In genomic region chr3:4758957-4759656, GRCh38 we compare ENCODE assay signal across 21 cellular contexts.
DNase-seq lines count a peak whose midpoint lies in the region; ATAC-seq and TF ChIP-seq lines count a peak whose summit lies in the region.
"Had no signal": no experiment of that assay in that cellular context is flagged by ENCODE, and none has a peak within 500 bp of the region (broad histone marks: within the 10 kb centered on the region; RNA-seq: fewer than 3 reads in every experiment).

No MANE protein-coding gene starts in this region.

- H3K9me3 ChIP-seq in vagina, result no peaks in the 10 kb centered on the region
- H3K9me3 ChIP-seq: gastrocnemius medialis, HAP-1, SJCRH30 had no signal

- TF ChIP-seq POLR2A in vagina (IDR thresholded peaks at IDR 0.05), result no peak

- intact Hi-C loops in natural killer cell (cut with micrococcal nuclease), result no loop called here
- intact Hi-C loops in vagina (cut with DNase I), result no loop called here

- H3K36me3 ChIP-seq in vagina, result no peaks in the 10 kb centered on the region
- H3K36me3 ChIP-seq: gastrocnemius medialis, HAP-1, neural progenitor cell, SJCRH30 had no signal

- no peak overlapping the region for H3K4me3 ChIP-seq in vagina
- H3K4me3 ChIP-seq: gastrocnemius medialis, HAP-1, neural progenitor cell, SJCRH30 had no signal

- peaks cover 37 to 47% of the 10 kb centered on the region in 2 donors for H3K4me1 Mint-ChIP-seq in natural killer cell treated with Interleukin-12 subunit alpha and Interleukin-12 subunit beta and Interleukin-15 and Interleukin-18, amount 100 ng/mL, for 72 hours (ENCODE audit: low read depth in 2 of 2)
- H3K4me1 Mint-ChIP-seq in natural killer cell, result peaks cover 44 to 49% of the 10 kb centered on the region in 2 donors
- H3K4me1 Mint-ChIP-seq: brain had no signal

- H3K36me3 Mint-ChIP-seq in natural killer cell treated with Interleukin-12 subunit alpha and Interleukin-12 subunit beta and Interleukin-15 and Interleukin-18, amount 100 ng/mL, for 72 hours, result peaks cover 22% of the 10 kb centered on the region
- H3K36me3 Mint-ChIP-seq in natural killer cell, result peaks cover 6% of the 10 kb centered on the region
- H3K36me3 Mint-ChIP-seq: neural progenitor cell had no signal

- H3K4me3 Mint-ChIP-seq in natural killer cell treated with Interleukin-12 subunit alpha and Interleukin-12 subunit beta and Interleukin-15 and Interleukin-18, amount 100 ng/mL, for 72 hours, result no peak overlapping the region
- H3K4me3 Mint-ChIP-seq in natural killer cell, result no peak overlapping the region
- H3K4me3 Mint-ChIP-seq: activated CD4-positive, alpha-beta T cell treated with anti-CD3 and anti-CD28 coated beads, Interleukin-2, amount 10 ng/mL, durations not matched to agents 24 days and 14 days; activated naive CD8-positive, alpha-beta T cell; brain; neural progenitor cell; stimulated activated naive CD8-positive, alpha-beta T cell treated with anti-CD3 and anti-CD28 coated beads, Interleukin-15, amount 100 ng/mL, for 72 hours had no signal

- no peak for DNase-seq in natural killer cell treated with Interleukin-12 subunit alpha and Interleukin-12 subunit beta and Interleukin-15 and Interleukin-18, amount 100 ng/mL, for 72 hours (ENCODE audit: low spot score)
- DNase-seq in natural killer cell (no peak), SK-N-DZ (ENCODE audit: low spot score) (peak; percentile 11), left kidney (ENCODE audit: low read depth, low spot score) (peak; percentile 38), vagina (ENCODE audit: extremely low spot score in 2 of 2) (no peak), GOT3 (lab: John Stamatoyannopoulos, UW) (no peak), COR-L47 (lab: John Stamatoyannopoulos, UW) (no peak)
- DNase-seq in stimulated activated CD4-positive, alpha-beta T cell treated with anti-CD3 and anti-CD28 coated beads, Interleukin-4, amount 100 ng/mL, for 1 hour, result no peak
- DNase-seq: activated CD4-positive, alpha-beta T cell treated with anti-CD3 and anti-CD28 coated beads, Interleukin-2, amount 10 ng/mL, durations not matched to agents 24 days and 14 days; gastrocnemius medialis; KG1; NCI-H1105 treated with DMSO at 0.1 percent for 48 hours; NCI-H526; PC-3; SJCRH30; stimulated activated naive CD8-positive, alpha-beta T cell treated with anti-CD3 and anti-CD28 coated beads, Interleukin-15, amount 100 ng/mL, for 72 hours had no signal

- H3K27ac Mint-ChIP-seq in natural killer cell treated with Interleukin-12 subunit alpha and Interleukin-12 subunit beta and Interleukin-15 and Interleukin-18, amount 100 ng/mL, for 72 hours, result peak overlapping the region; percentile 57 to 92
- H3K27ac Mint-ChIP-seq in natural killer cell, result peak overlapping the region in 1 of 2 donors; percentile 49
- H3K27ac Mint-ChIP-seq: activated naive CD8-positive, alpha-beta T cell had no signal

- no peak for ATAC-seq in natural killer cell treated with Interleukin-12 subunit alpha and Interleukin-12 subunit beta and Interleukin-15 and Interleukin-18, amount 100 ng/mL, for 72 hours
- ATAC-seq in natural killer cell, result no peak
- ATAC-seq: gastrocnemius medialis; PC-3; stimulated activated naive CD8-positive, alpha-beta T cell treated with anti-CD3 and anti-CD28 coated beads, Interleukin-15, amount 100 ng/mL, for 72 hours had no signal

- peak overlapping the region; percentile 12 for H3K27ac ChIP-seq in vagina
- H3K27ac ChIP-seq: epithelial cell of prostate, gastrocnemius medialis, neural progenitor cell, SJCRH30 had no signal

- no peaks in the 10 kb centered on the region for H3K27me3 ChIP-seq in vagina
- H3K27me3 ChIP-seq: gastrocnemius medialis, neural progenitor cell, SJCRH30 had no signal

- peaks cover 54% of the 10 kb centered on the region for H3K4me1 ChIP-seq in vagina
- H3K4me1 ChIP-seq: HAP-1, neural progenitor cell, SJCRH30 had no signal

- H3K9me3 Mint-ChIP-seq in natural killer cell treated with Interleukin-12 subunit alpha and Interleukin-12 subunit beta and Interleukin-15 and Interleukin-18, amount 100 ng/mL, for 72 hours, result peaks cover 4% of the 10 kb centered on the region
- H3K9me3 Mint-ChIP-seq in natural killer cell, result no peaks in the 10 kb centered on the region

- TF ChIP-seq CTCF in natural killer cell (IDR thresholded peaks at IDR 0.05), result no peak
- no peak for TF ChIP-seq CTCF in vagina (IDR thresholded peaks at IDR 0.05)

- no peaks in the 10 kb centered on the region for H3K27me3 Mint-ChIP-seq in natural killer cell treated with Interleukin-12 subunit alpha and Interleukin-12 subunit beta and Interleukin-15 and Interleukin-18, amount 100 ng/mL, for 72 hours
- H3K27me3 Mint-ChIP-seq in natural killer cell (ENCODE audit: low read depth in 2 of 2), result no peaks in the 10 kb centered on the region
- H3K27me3 Mint-ChIP-seq: activated CD4-positive, alpha-beta T cell treated with anti-CD3 and anti-CD28 coated beads, Interleukin-2, amount 10 ng/mL, durations not matched to agents 24 days and 14 days; activated naive CD8-positive, alpha-beta T cell; stimulated activated naive CD8-positive, alpha-beta T cell treated with anti-CD3 and anti-CD28 coated beads, Interleukin-15, amount 100 ng/mL, for 72 hours had no signal

Comparison
In these comparisons a context has a peak if more than half of its experiments do, and no peak if none do; other contexts are left out.
1. DNase-seq: peak in SK-N-DZ (single experiment) and left kidney (single experiment); none in natural killer cell treated with Interleukin-12 subunit alpha and Interleukin-12 subunit beta and Interleukin-15 and Interleukin-18, amount 100 ng/mL, for 72 hours (single experiment), natural killer cell (single experiment), vagina (0 of 2), GOT3 (single experiment), stimulated activated CD4-positive, alpha-beta T cell treated with anti-CD3 and anti-CD28 coated beads, Interleukin-4, amount 100 ng/mL, for 1 hour (single experiment) and COR-L47 (single experiment).